Comparison of ENCODE assay signal across 9 cellular contexts in the genomic region with DNA sequence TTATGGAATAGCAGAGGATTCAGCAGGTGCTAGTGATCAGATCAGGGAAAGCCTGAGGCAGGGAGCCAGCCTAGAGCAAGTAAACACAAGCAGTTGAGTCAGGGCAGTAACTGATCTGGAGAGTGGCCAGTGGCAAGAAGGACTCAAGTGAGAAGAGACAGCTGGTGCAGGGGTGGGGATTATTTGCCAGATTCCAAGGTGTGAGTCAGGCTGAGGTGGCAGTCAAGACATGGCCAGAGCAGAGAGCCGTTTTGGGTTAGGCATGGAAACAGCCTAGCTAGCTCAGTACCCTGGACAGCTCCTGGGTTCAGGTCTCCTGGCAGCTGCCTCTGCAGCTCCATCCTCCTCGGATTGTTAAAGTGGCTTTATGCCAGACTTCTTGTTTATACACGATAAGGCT.
DNase-seq lines count a peak whose midpoint lies in the region; ATAC-seq, FAIRE-seq and TF ChIP-seq lines count a peak whose summit lies in the region.
"Had no signal": no experiment of that assay in that cellular context is flagged by ENCODE, and none has a peak within 500 bp of the region (broad histone marks: within the 10 kb centered on the region; RNA-seq: fewer than 3 reads in every experiment).

No MANE protein-coding gene starts in this region.

- POLR2A ChIA-PET in OCI-LY7 (lab: Charles Lee), result interaction anchor here (0.7 to 1.1 kb wide), 3 partner anchors 11 to 60 kb away, joined by 3 read pairs; no protein-coding TSS in a partner anchor

- H3K9me2 ChIP-seq in OCI-LY7 (ENCODE audit: insufficient read depth, low read length), result no peaks in the 10 kb centered on the region

- no peak overlapping the region for H3K4me3 Mint-ChIP-seq in activated naive CD4-positive, alpha-beta T cell treated with anti-CD3 and anti-CD28 coated beads, Interleukin-2, amount 10 ng/mL, durations not matched to agents 7 days and 5 days

- H3K27me3 Mint-ChIP-seq in activated naive CD4-positive, alpha-beta T cell treated with anti-CD3 and anti-CD28 coated beads, Interleukin-2, amount 10 ng/mL, durations not matched to agents 7 days and 5 days, result no peaks in the 10 kb centered on the region

- H3K4me1 Mint-ChIP-seq in activated naive CD4-positive, alpha-beta T cell treated with anti-CD3 and anti-CD28 coated beads, Interleukin-2, amount 10 ng/mL, durations not matched to agents 7 days and 5 days, result no peaks in the 10 kb centered on the region

- no peaks in the 10 kb centered on the region for H3K9me3 Mint-ChIP-seq in activated naive CD4-positive, alpha-beta T cell treated with anti-CD3 and anti-CD28 coated beads, Interleukin-2, amount 10 ng/mL, durations not matched to agents 7 days and 5 days

- CTCF ChIA-PET in activated naive CD4-positive, alpha-beta T cell treated with anti-CD3 and anti-CD28 coated beads, Interleukin-2, amount 10 ng/mL, durations not matched to agents 7 days and 5 days (lab: Charles Lee), result no interaction called here
- CTCF ChIA-PET in OCI-LY7 (lab: Charles Lee; ENCODE audit: unreplicated experiment), result no interaction called here

- DNase-seq in activated naive CD4-positive, alpha-beta T cell treated with anti-CD3 and anti-CD28 coated beads, Interleukin-2, amount 10 ng/mL, durations not matched to agents 7 days and 5 days, result peak; percentile 47
- no peak for DNase-seq in activated naive CD4-positive, alpha-beta T cell treated with Interleukin-2 at 50 U/mL for 16 hours
- peak; percentile 33 for DNase-seq in OCI-LY7 (ENCODE audit: low spot score)
- peak; percentile 1 for DNase-seq in dermis blood vessel endothelial cell
- peak; percentile 76 to 98 (median 96) for DNase-seq in pancreas
- DNase-seq in GM12892 (ENCODE audit: insufficient read length), result no peak

- H3K9me3 ChIP-seq in OCI-LY7 (ENCODE audit: low read length), result no peaks in the 10 kb centered on the region
- no peaks in the 10 kb centered on the region for H3K9me3 ChIP-seq in pancreas

- 0 to 1% methylated on average over 3 of the region's 3 CpGs for WGBS in pancreas, 2 donors

- no peaks in the 10 kb centered on the region for H3K36me3 Mint-ChIP-seq in activated naive CD4-positive, alpha-beta T cell treated with anti-CD3 and anti-CD28 coated beads, Interleukin-2, amount 10 ng/mL, durations not matched to agents 7 days and 5 days

- TF ChIP-seq CTCF in OCI-LY7 (conservative IDR thresholded peaks at IDR 0.05; ENCODE audit: low read length) (no peak), pancreas (IDR thresholded peaks at IDR 0.05) (no peak)

- H3K4me3 ChIP-seq in OCI-LY7 (ENCODE audit: low read depth, low read length, poor library complexity, severe bottlenecking), result no peak overlapping the region
- no peak overlapping the region for H3K4me3 ChIP-seq in pancreas
- H3K4me3 ChIP-seq: lung had no signal

- no peak for TF ChIP-seq POLR2A in GM12892 (IDR thresholded peaks at IDR 0.05; ENCODE audit: low read depth, low read length)

- no peaks in the 10 kb centered on the region for H3K79me2 ChIP-seq in OCI-LY7 (ENCODE audit: insufficient read depth, low read depth, low read length)

- H3K4me1 ChIP-seq in OCI-LY7 (ENCODE audit: insufficient read depth, low read length, poor library complexity, severe bottlenecking) (no peaks in the 10 kb centered on the region), pancreas (peaks cover 0 to 11% (median 4%) of the 10 kb centered on the region in 3 donors)

- H3K27ac Mint-ChIP-seq in activated naive CD4-positive, alpha-beta T cell treated with anti-CD3 and anti-CD28 coated beads, Interleukin-2, amount 10 ng/mL, durations not matched to agents 7 days and 5 days, result no peak overlapping the region

- H3K27ac ChIP-seq in OCI-LY7 (ENCODE audit: low read depth, low read length, poor library complexity, severe bottlenecking), result no peak overlapping the region
- peak overlapping the region in 1 of 4 donors; percentile 45 for H3K27ac ChIP-seq in pancreas

- peak; percentile 97 to 99 (median 98) for ATAC-seq in pancreas
- ATAC-seq in HG02981 (IDR thresholded peaks at IDR 0.05; ENCODE audit: unreplicated experiment), result no peak
- no peak for ATAC-seq in GM19023 (IDR thresholded peaks at IDR 0.05; ENCODE audit: unreplicated experiment)

- H3K4me2 ChIP-seq in OCI-LY7 (ENCODE audit: low read length), result no peak overlapping the region

- H3K36me3 ChIP-seq in OCI-LY7 (ENCODE audit: insufficient read depth, low read length) (no peaks in the 10 kb centered on the region), pancreas (no peaks in the 10 kb centered on the region)

- no peak overlapping the region for H2AFZ ChIP-seq in OCI-LY7 (ENCODE audit: low read length)

- no peaks in the 10 kb centered on the region for H4K20me1 ChIP-seq in OCI-LY7 (ENCODE audit: insufficient read depth, low read length)

- BruUV-seq in OCI-LY7 (replicated peaks; lab: Mats Ljungman, UMichigan), result no TSS peak

- no peaks in the 10 kb centered on the region for H3K27me3 ChIP-seq in pancreas

- FAIRE-seq in pancreas (lab: Jason Lieb, UNC) (no peak), GM12892 (lab: Jason Lieb, UNC) (no peak)

- intact Hi-C loops in OCI-LY7 (cut with micrococcal nuclease; ENCODE audit: unreplicated experiment), result no loop called here
- intact Hi-C loops in pancreas (cut with DNase I), result loop anchor here in 1 of 3 donors (10.0 kb wide), 1 partner anchor 277 kb away; a partner anchor contains a TSS

Comparison
In these comparisons a context has a peak if more than half of its experiments do, and no peak if none do; other contexts are left out.
1. DNase-seq: peak in activated naive CD4-positive, alpha-beta T cell treated with anti-CD3 and anti-CD28 coated beads, Interleukin-2, amount 10 ng/mL, durations not matched to agents 7 days and 5 days (single experiment), OCI-LY7 (single experiment), dermis blood vessel endothelial cell (single experiment) and pancreas (6 of 6); none in activated naive CD4-positive, alpha-beta T cell treated with Interleukin-2 at 50 U/mL for 16 hours (single experiment) and GM12892 (single experiment).
2. ATAC-seq: peak in pancreas (4 of 4); none in HG02981 (single experiment) and GM19023 (single experiment).